Comparison of ENCODE assay signal across 19 cellular contexts in genomic region chr9:13621871-13622564, GRCh38.
"Had no signal": no experiment of that assay in that cellular context is flagged by ENCODE, and none has a peak within 500 bp of the region (broad histone marks: within the 10 kb centered on the region; RNA-seq: fewer than 3 reads in every experiment).

No MANE protein-coding gene starts in this region.

- H3K27me3 ChIP-seq: foreskin keratinocyte, tibial artery had no signal

- H3K4me3 ChIP-seq: lower lobe of right lung, tibial artery had no signal

- ATAC-seq: activated T-cell treated with anti-CD3 and anti-CD28 coated beads, Interleukin-2, amount 50 U/mL, for 4 hours; foreskin keratinocyte; left colon; lower lobe of right lung; sciatic nerve; stimulated activated effector memory CD8-positive, alpha-beta T cell treated with anti-CD3 and anti-CD28 coated beads, Interleukin-12 subunit alpha, Interleukin-12 subunit beta, amount 100 ng/mL, for 72 hours; stimulated activated naive CD8-positive, alpha-beta T cell treated with anti-CD3 and anti-CD28 coated beads, Interleukin-15, amount 100 ng/mL, for 72 hours had no signal

- H3K27ac ChIP-seq: foreskin keratinocyte, lower lobe of right lung, tibial artery had no signal

- H3K9me3 ChIP-seq: lower lobe of right lung, tibial artery had no signal

- H3K4me1 ChIP-seq: foreskin keratinocyte, lower lobe of right lung had no signal

- H3K36me3 ChIP-seq: lower lobe of right lung, tibial artery had no signal

- DNase-seq: activated CD4-positive, alpha-beta T cell treated with anti-CD3 and anti-CD28 coated beads for 1 hour; activated CD8-positive, alpha-beta memory T cell treated with anti-CD3 and anti-CD28 coated beads for 24 hours; activated CD8-positive, alpha-beta memory T cell treated with anti-CD3 and anti-CD28 coated beads, Interleukin-2, amount 50 U/mL, for 4 hours; activated naive CD4-positive, alpha-beta T cell treated with Interleukin-2 at 50 U/mL for 16 hours; activated naive CD8-positive, alpha-beta T cell treated with anti-CD3 and anti-CD28 coated beads for 36 hours; activated T-cell treated with anti-CD3 and anti-CD28 coated beads, Interleukin-2, amount 50 U/mL, for 4 hours; effector memory CD4-positive, alpha-beta T cell; foreskin keratinocyte; left colon; lower lobe of right lung; mesendoderm; naive B cell; occipital lobe; small intestine; stimulated activated CD4-positive, alpha-beta T cell treated with anti-CD3 and anti-CD28 coated beads, Interleukin-2, amount 100 ng/mL, for 24 hours; stimulated activated naive CD8-positive, alpha-beta T cell treated with anti-CD3 and anti-CD28 coated beads, Interleukin-15, amount 100 ng/mL, for 72 hours; tibial artery had no signal
